Comparison of ENCODE assay signal across 26 cellular contexts in the genomic region with DNA sequence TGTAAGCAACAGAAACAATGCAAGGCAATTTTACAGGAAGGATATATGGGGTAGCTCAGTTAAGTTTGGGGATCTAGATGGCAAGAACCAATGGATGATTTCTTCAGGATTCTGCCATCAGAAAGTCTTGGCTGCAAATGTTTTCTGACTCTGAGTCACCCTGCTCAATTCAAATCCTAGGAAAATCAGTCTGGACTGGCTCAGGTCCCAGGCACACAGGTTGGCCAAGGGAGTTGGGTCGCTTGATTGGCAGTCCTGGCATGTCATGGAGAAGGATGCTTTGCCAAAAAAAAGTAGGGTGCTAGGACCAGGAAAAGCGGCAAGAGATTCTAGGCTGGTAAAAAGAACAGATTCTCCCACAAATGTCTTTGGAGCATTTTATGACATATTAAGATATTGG.
DNase-seq lines count a peak whose midpoint lies in the region; ATAC-seq and TF ChIP-seq lines count a peak whose summit lies in the region.
"Had no signal": no experiment of that assay in that cellular context is flagged by ENCODE, and none has a peak within 500 bp of the region (broad histone marks: within the 10 kb centered on the region; RNA-seq: fewer than 3 reads in every experiment).

No MANE protein-coding gene starts in this region.

- no peak for TF ChIP-seq CTCF in AG10803 (conservative IDR thresholded peaks at IDR 0.05; ENCODE audit: low read length)
- no peak for TF ChIP-seq CTCF in epithelial cell of esophagus (IDR thresholded peaks at IDR 0.05; ENCODE audit: insufficient read depth, low read depth, low read length, missing control alignments)

- ATAC-seq in HG02571 (IDR thresholded peaks at IDR 0.05; ENCODE audit: unreplicated experiment), result no peak
- ATAC-seq: A549; mucosa of descending colon; natural killer cell treated with Interleukin-12 subunit alpha and Interleukin-12 subunit beta and Interleukin-15 and Interleukin-18, amount 100 ng/mL, for 72 hours; right cardiac atrium had no signal

- DNase-seq in AG10803 (ENCODE audit: low read depth) (peak; percentile 19), NCI-H226 (peak; percentile 64), epithelial cell of esophagus (ENCODE audit: low read depth) (peak; percentile 24), midbrain (lab: John Stamatoyannopoulos, UW) (peak; percentile 40), DMS 273 (lab: John Stamatoyannopoulos, UW; ENCODE audit: unreplicated experiment) (no peak), T1000 (lab: John Stamatoyannopoulos, UW) (no peak), LoVo (ENCODE audit: low spot score) (no peak)
- DNase-seq: activated CD4-positive, alpha-beta T cell treated with anti-CD3 and anti-CD28 coated beads for 48 hours; activated CD8-positive, alpha-beta memory T cell treated with anti-CD3 and anti-CD28 coated beads for 24 hours; activated gamma-delta T cell treated with Interleukin-2 at 50 U/mL for 16 hours; activated T-cell treated with anti-CD3 and anti-CD28 coated beads, Interleukin-2, amount 50 U/mL, for 1 hour; BE2C; colonic mucosa; glutamatergic neuron; H7; KBM-7; kidney; mucosa of descending colon; NCI-H1417 treated with DMSO at 0.1 percent for 48 hours; NCI-H2107; right cardiac atrium; stimulated activated CD4-positive, alpha-beta T cell treated with anti-CD3 and anti-CD28 coated beads, Interleukin-2, amount 100 ng/mL, for 24 hours; T-helper 2 cell had no signal

- H3K4me3 ChIP-seq in AG10803 (ENCODE audit: low read length), result no peak overlapping the region
- no peak overlapping the region for H3K4me3 ChIP-seq in epithelial cell of esophagus (ENCODE audit: low read length)
- H3K4me3 ChIP-seq: A549, colonic mucosa, mucosa of descending colon had no signal

Comparison
In these comparisons a context has a peak if more than half of its experiments do, and no peak if none do; other contexts are left out.
1. DNase-seq: peak in AG10803 (single experiment), NCI-H226 (single experiment), epithelial cell of esophagus (single experiment) and midbrain (single experiment); none in DMS 273 (single experiment), T1000 (single experiment) and LoVo (single experiment).